In the genomic region with DNA sequence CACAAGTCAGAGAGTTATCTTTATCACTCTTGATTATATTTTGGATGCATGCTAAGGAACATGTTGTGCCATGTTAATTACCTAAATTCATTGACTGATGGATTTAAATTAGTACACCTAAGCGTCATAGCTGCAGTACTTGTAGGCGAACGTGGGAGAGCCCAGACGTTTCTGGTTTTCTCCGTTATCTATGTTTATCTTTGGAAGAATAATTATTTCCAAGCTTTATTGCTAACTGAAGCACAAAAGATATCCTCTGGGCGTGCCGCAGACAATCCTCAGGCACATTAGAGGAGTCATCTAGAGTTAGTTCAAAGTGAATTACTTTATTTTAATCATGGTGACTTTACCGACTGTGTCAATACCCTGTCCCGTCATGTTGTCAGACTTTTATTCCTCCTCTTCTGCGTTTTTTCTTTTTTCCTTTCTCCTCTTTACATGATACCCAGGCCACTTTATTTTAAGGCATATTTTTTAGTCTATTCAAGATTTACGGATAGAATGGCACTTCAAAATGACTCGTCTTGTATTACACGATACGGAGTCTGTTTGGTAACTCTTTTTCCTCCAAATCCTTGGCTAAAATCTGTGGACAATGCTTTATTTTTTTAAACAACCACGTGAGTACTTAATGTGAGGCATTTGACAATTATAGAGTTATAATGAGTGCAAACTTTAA, we compare ENCODE assay signal across 25 cellular contexts.
"Had no signal": no experiment of that assay in that cellular context is flagged by ENCODE, and none has a peak within 500 bp of the region (broad histone marks: within the 10 kb centered on the region; RNA-seq: fewer than 3 reads in every experiment).

No MANE protein-coding gene starts in this region.

- H3K4me3 ChIP-seq: breast epithelium, testis, transverse colon had no signal

- H3K27ac Mint-ChIP-seq: activated CD4-positive, alpha-beta memory T cell treated with anti-CD3 and anti-CD28 coated beads, Interleukin-2, amount 10 ng/mL, durations not matched to agents 7 days and 5 days; activated CD4-positive, alpha-beta T cell treated with anti-CD3 and anti-CD28 coated beads, Interleukin-2, amount 10 ng/mL, durations not matched to agents 7 days and 5 days; activated T-cell treated with anti-CD3 and anti-CD28 coated beads, Interleukin-2, amount 50 U/mL, for 24 hours; dendritic cell treated with granulocyte-macrophage colony-stimulating factor and Interleukin-4, amounts not matched to agents 40 ng/mL and 50 ng/mL, for 4 days; endodermal cell; mesothelial cell of epicardium; naive B cell had no signal

- DNase-seq: activated CD4-positive, alpha-beta memory T cell treated with anti-CD3 and anti-CD28 coated beads, Interleukin-2, amount 10 ng/mL, durations not matched to agents 7 days and 5 days; activated CD4-positive, alpha-beta T cell treated with anti-CD3 and anti-CD28 coated beads, Interleukin-2, amount 10 ng/mL, durations not matched to agents 7 days and 5 days; activated CD4-positive, CD25-positive, alpha-beta regulatory T cell treated with anti-CD3 and anti-CD28 coated beads, Interleukin-2, amount 50 U/mL, for 72 hours; activated CD8-positive, alpha-beta memory T cell treated with anti-CD3 and anti-CD28 coated beads, Interleukin-2, amount 50 U/mL, for 48 hours; activated gamma-delta T cell; activated naive CD4-positive, alpha-beta T cell treated with anti-CD3 and anti-CD28 coated beads, Interleukin-2, amount 50 U/mL, for 16 hours; activated T-cell treated with anti-CD3 and anti-CD28 coated beads, Interleukin-2, amount 50 U/mL, for 24 hours; amygdala; endodermal cell; glutamatergic neuron; islet precursor cell; naive B cell; occipital lobe; right cardiac atrium; stimulated activated CD4-positive, alpha-beta T cell treated with anti-CD3 and anti-CD28 coated beads, Interleukin-2, amount 100 ng/mL, for 48 hours; stimulated activated naive CD4-positive, alpha-beta T cell treated with Interleukin-2 at 50 U/mL for 16 hours; T-helper 2 cell; testis; transverse colon had no signal

- H3K36me3 ChIP-seq: breast epithelium, transverse colon had no signal

- H3K79me2 ChIP-seq: parathyroid adenoma had no signal

- H3K27ac ChIP-seq: breast epithelium, parathyroid adenoma, testis, transverse colon had no signal

- H3K4me3 Mint-ChIP-seq: activated CD4-positive, alpha-beta memory T cell treated with anti-CD3 and anti-CD28 coated beads, Interleukin-2, amount 10 ng/mL, durations not matched to agents 7 days and 5 days; activated CD4-positive, alpha-beta T cell treated with anti-CD3 and anti-CD28 coated beads, Interleukin-2, amount 10 ng/mL, durations not matched to agents 7 days and 5 days; activated T-cell treated with anti-CD3 and anti-CD28 coated beads, Interleukin-2, amount 50 U/mL, for 24 hours; central memory CD8-positive, alpha-beta T cell; dendritic cell treated with granulocyte-macrophage colony-stimulating factor and Interleukin-4, amounts not matched to agents 40 ng/mL and 50 ng/mL, for 4 days; endodermal cell; mesothelial cell of epicardium; naive B cell had no signal

- ATAC-seq: esophagus mucosa, right cardiac atrium had no signal

- H3K4me1 Mint-ChIP-seq: activated CD4-positive, alpha-beta memory T cell treated with anti-CD3 and anti-CD28 coated beads, Interleukin-2, amount 10 ng/mL, durations not matched to agents 7 days and 5 days; activated CD4-positive, alpha-beta T cell treated with anti-CD3 and anti-CD28 coated beads, Interleukin-2, amount 10 ng/mL, durations not matched to agents 7 days and 5 days; central memory CD8-positive, alpha-beta T cell; naive B cell had no signal

- H3K4me1 ChIP-seq: breast epithelium, parathyroid adenoma, testis, transverse colon had no signal

- H2AFZ ChIP-seq: parathyroid adenoma had no signal

- H3K9me3 Mint-ChIP-seq: activated CD4-positive, alpha-beta T cell treated with anti-CD3 and anti-CD28 coated beads, Interleukin-2, amount 10 ng/mL, durations not matched to agents 7 days and 5 days; dendritic cell treated with granulocyte-macrophage colony-stimulating factor and Interleukin-4, amounts not matched to agents 40 ng/mL and 50 ng/mL, for 4 days; endodermal cell; mesothelial cell of epicardium had no signal

- H3K27me3 ChIP-seq: breast epithelium, testis, transverse colon had no signal

- H3K9me3 ChIP-seq: breast epithelium, testis, transverse colon had no signal

- H3K9ac ChIP-seq: parathyroid adenoma had no signal

- H3K36me3 Mint-ChIP-seq: mesothelial cell of epicardium, naive B cell had no signal

- H3K27me3 Mint-ChIP-seq: activated CD4-positive, alpha-beta memory T cell treated with anti-CD3 and anti-CD28 coated beads, Interleukin-2, amount 10 ng/mL, durations not matched to agents 7 days and 5 days; activated CD4-positive, alpha-beta T cell treated with anti-CD3 and anti-CD28 coated beads, Interleukin-2, amount 10 ng/mL, durations not matched to agents 7 days and 5 days; activated T-cell treated with anti-CD3 and anti-CD28 coated beads, Interleukin-2, amount 50 U/mL, for 24 hours; central memory CD8-positive, alpha-beta T cell; dendritic cell treated with granulocyte-macrophage colony-stimulating factor and Interleukin-4, amounts not matched to agents 40 ng/mL and 50 ng/mL, for 4 days; naive B cell had no signal
